Comparison of ENCODE assay signal across 9 cellular contexts in genomic region chr4:68572653-68573052, GRCh38. TPM values are rescaled to one million over a fixed set of nuclear protein-coding genes. Genes with fewer than 3 reads are reported as not detected.
"Had no signal": no experiment of that assay in that cellular context is flagged by ENCODE, and none has a peak within 500 bp of the region (broad histone marks: within the 10 kb centered on the region; RNA-seq: fewer than 3 reads in every experiment).

No MANE protein-coding gene starts in this region.

- H3K4me1 Mint-ChIP-seq: H9 had no signal

- ATAC-seq: GM23338, HepG2 had no signal

- H3K9me3 Mint-ChIP-seq: H9, IgD-negative memory B cell had no signal

- H3K27me3 Mint-ChIP-seq: IgD-negative memory B cell had no signal

- H3K27ac Mint-ChIP-seq: GM23338, H9, IgD-negative memory B cell had no signal

- DNase-seq: H9, HCEC 1CT, KBM-7 had no signal

- H3K4me3 Mint-ChIP-seq: GM23338, H9 had no signal

- H3K4me3 ChIP-seq: GM23338 had no signal

- FAIRE-seq: H1, H54, HepG2 had no signal

- H3K36me3 Mint-ChIP-seq: IgD-negative memory B cell had no signal

RNA-seq across cellular contexts. Expression of gene UGT2B17, which starts 3.5 kb away (rescaled TPM):
- total RNA-seq: GM23338, H1, H9, HepG2, HT1080 had no signal
